ENCODE assay signal across 23 cellular contexts in the genomic region with DNA sequence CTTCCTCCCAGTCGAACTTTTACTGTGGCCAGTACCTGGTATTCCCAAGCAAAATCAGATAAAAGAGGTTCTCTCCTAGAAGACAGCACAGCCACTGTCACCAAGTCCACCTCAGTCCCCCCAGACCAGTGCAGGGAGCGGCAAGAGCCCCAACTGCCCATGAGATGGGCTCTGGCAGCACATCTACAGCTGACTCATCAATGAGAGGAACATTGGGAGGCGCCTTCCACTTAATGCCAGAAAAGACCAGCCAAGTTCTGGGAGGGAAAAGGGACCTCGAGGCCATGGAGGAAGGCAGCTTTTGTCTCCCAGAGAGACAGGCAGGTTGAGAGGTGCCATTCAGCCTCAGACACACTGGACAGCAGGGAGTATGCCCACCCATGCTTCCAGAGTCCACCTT. TPM values are rescaled to one million over a fixed set of nuclear protein-coding genes. Genes with fewer than 3 reads are reported as not detected.
DNase-seq lines count a peak whose midpoint lies in the region; ATAC-seq and TF ChIP-seq lines count a peak whose summit lies in the region.
"Had no signal": no experiment of that assay in that cellular context is flagged by ENCODE, and none has a peak within 500 bp of the region (broad histone marks: within the 10 kb centered on the region; RNA-seq: fewer than 3 reads in every experiment).

No MANE protein-coding gene starts in this region.

- no peak overlapping the region for H3K4me3 ChIP-seq in adipocyte (ENCODE audit: low read length)
- H3K4me3 ChIP-seq in fibroblast of the aortic adventitia (ENCODE audit: low read depth, low read length), result no peak overlapping the region
- H3K4me3 ChIP-seq in esophagus muscularis mucosa, result no peak overlapping the region
- H3K4me3 ChIP-seq: smooth muscle cell, tibial nerve had no signal

- intact Hi-C loops in esophagus muscularis mucosa (cut with DNase I), result no loop called here

- H3K27ac ChIP-seq in esophagus muscularis mucosa (replicated peaks in 1 of 4), result no peak overlapping the region
- H3K27ac ChIP-seq: tibial nerve had no signal

- no peak for TF ChIP-seq POLR2A in esophagus muscularis mucosa (IDR thresholded peaks at IDR 0.05; ENCODE audit: low read depth)

- no peak overlapping the region for H3K4me3 Mint-ChIP-seq in stimulated activated naive CD8-positive, alpha-beta T cell treated with anti-CD3 and anti-CD28 coated beads, Interleukin-15, Interleukin-2, amounts not matched to agents 100 ng/mL and 50 ng/mL, for 24 hours
- H3K4me3 Mint-ChIP-seq: activated CD4-positive, alpha-beta T cell treated with anti-CD3 and anti-CD28 coated beads for 36 hours; brain had no signal

- 81% methylated on average over 4 of the region's 4 CpGs for WGBS in esophagus muscularis mucosa

- peak overlapping the region; percentile 41 for H3K27ac Mint-ChIP-seq in stimulated activated naive CD8-positive, alpha-beta T cell treated with anti-CD3 and anti-CD28 coated beads, Interleukin-15, Interleukin-2, amounts not matched to agents 100 ng/mL and 50 ng/mL, for 24 hours
- H3K27ac Mint-ChIP-seq: activated CD4-positive, alpha-beta T cell treated with anti-CD3 and anti-CD28 coated beads for 36 hours had no signal

- H3K27me3 ChIP-seq in adipocyte (replicated peaks; ENCODE audit: control insufficient read depth, insufficient read depth, low read length), result no peaks in the 10 kb centered on the region
- H3K27me3 ChIP-seq in esophagus muscularis mucosa, result no peaks in the 10 kb centered on the region
- H3K27me3 ChIP-seq: tibial nerve had no signal

- H3K36me3 ChIP-seq in adipocyte (ENCODE audit: control insufficient read depth, insufficient read depth, low read length, severe bottlenecking), result no peaks in the 10 kb centered on the region
- no peaks in the 10 kb centered on the region for H3K36me3 ChIP-seq in esophagus muscularis mucosa
- H3K36me3 ChIP-seq: tibial nerve had no signal

- no peaks in the 10 kb centered on the region for H3K9me3 Mint-ChIP-seq in stimulated activated naive CD8-positive, alpha-beta T cell treated with anti-CD3 and anti-CD28 coated beads, Interleukin-15, Interleukin-2, amounts not matched to agents 100 ng/mL and 50 ng/mL, for 24 hours
- H3K9me3 Mint-ChIP-seq: brain had no signal

- H3K9me3 ChIP-seq in adipocyte (ENCODE audit: control insufficient read depth, low read length), result peaks cover 4% of the 10 kb centered on the region
- H3K9me3 ChIP-seq in esophagus muscularis mucosa, result no peaks in the 10 kb centered on the region
- H3K9me3 ChIP-seq: tibial nerve had no signal

- no peak overlapping the region for H3K9ac ChIP-seq in adipocyte (ENCODE audit: low read length)

- no peak for DNase-seq in stimulated activated naive CD8-positive, alpha-beta T cell treated with anti-CD3 and anti-CD28 coated beads, Interleukin-15, Interleukin-2, amounts not matched to agents 100 U/mL and 50 U/mL, for 24 hours
- DNase-seq in adipocyte (ENCODE audit: low read depth) (peak; percentile 27), fibroblast of the aortic adventitia (ENCODE audit: low read depth) (peak; percentile 26), esophagus muscularis mucosa (ENCODE audit: extremely low spot score) (no peak)
- DNase-seq: ACHN; activated CD4-positive, alpha-beta T cell treated with anti-CD3 and anti-CD28 coated beads for 36 hours; activated T-cell treated with anti-CD3 and anti-CD28 coated beads, Interleukin-2, amount 50 U/mL, for 48 hours; Calu3; DND-41; Karpas-422; NCI-H146; NCI-H446; NCI-H82; stimulated activated CD4-positive, alpha-beta T cell treated with anti-CD3 and anti-CD28 coated beads, Interleukin-1b, Interleukin-23, amount 100 ng/mL, for 48 hours; stimulated activated CD8-positive, alpha-beta memory T cell treated with anti-CD3 and anti-CD28 coated beads, Interleukin-4, amount 100 ng/mL, for 48 hours had no signal

- H3K4me1 ChIP-seq in adipocyte (ENCODE audit: control insufficient read depth, insufficient read depth, low read length) (peaks cover 38% of the 10 kb centered on the region), esophagus muscularis mucosa (peaks cover 18 to 26% (median 21%) of the 10 kb centered on the region in 4 donors)

- no peaks in the 10 kb centered on the region for H3K27me3 Mint-ChIP-seq in stimulated activated naive CD8-positive, alpha-beta T cell treated with anti-CD3 and anti-CD28 coated beads, Interleukin-15, Interleukin-2, amounts not matched to agents 100 ng/mL and 50 ng/mL, for 24 hours
- H3K27me3 Mint-ChIP-seq: activated CD4-positive, alpha-beta T cell treated with anti-CD3 and anti-CD28 coated beads for 36 hours; brain had no signal

- TF ChIP-seq CTCF in fibroblast of the aortic adventitia (IDR thresholded peaks at IDR 0.05; ENCODE audit: insufficient read depth, low read length), result no peak
- TF ChIP-seq CTCF in esophagus muscularis mucosa (IDR thresholded peaks at IDR 0.05), result no peak

- no peak for TF ChIP-seq EP300 in esophagus muscularis mucosa (IDR thresholded peaks at IDR 0.05)

- ATAC-seq in stimulated activated naive CD8-positive, alpha-beta T cell treated with anti-CD3 and anti-CD28 coated beads, Interleukin-15, Interleukin-2, amounts not matched to agents 100 U/mL and 50 U/mL, for 24 hours, result no peak
- ATAC-seq in HG02840 (IDR thresholded peaks at IDR 0.05; ENCODE audit: low FRiP score, unreplicated experiment) (no peak), HG03139 (IDR thresholded peaks at IDR 0.05; ENCODE audit: unreplicated experiment) (no peak)
- ATAC-seq: activated CD4-positive, alpha-beta T cell treated with anti-CD3 and anti-CD28 coated beads for 36 hours; esophagus mucosa; SK-N-SH treated with all-trans-retinoic acid at 6 μM for 48 hours had no signal

- H3K4me1 Mint-ChIP-seq in stimulated activated naive CD8-positive, alpha-beta T cell treated with anti-CD3 and anti-CD28 coated beads, Interleukin-15, Interleukin-2, amounts not matched to agents 100 ng/mL and 50 ng/mL, for 24 hours (ENCODE audit: low read depth), result peaks cover 12% of the 10 kb centered on the region

- H3K36me3 Mint-ChIP-seq in stimulated activated naive CD8-positive, alpha-beta T cell treated with anti-CD3 and anti-CD28 coated beads, Interleukin-15, Interleukin-2, amounts not matched to agents 100 ng/mL and 50 ng/mL, for 24 hours (ENCODE audit: low read depth), result peaks cover 21% of the 10 kb centered on the region
- H3K36me3 Mint-ChIP-seq: brain had no signal

RNA-seq across cellular contexts. Expression of gene POC1A, which starts 28.2 kb away (rescaled TPM):
- total RNA-seq in fibroblast of the aortic adventitia (ENCODE audit: low replicate concordance), result 1.3 and 10.0 TPM in 2 replicates
- total RNA-seq in esophagus muscularis mucosa, result 1 to 10 TPM in 3 of 4 donors, under 1 TPM in 1; 0.71 to 2.1 (median 1.2) TPM

Comparison
In these comparisons a context has a peak if more than half of its experiments do, and no peak if none do; other contexts are left out.
1. DNase-seq: peak in adipocyte (single experiment) and fibroblast of the aortic adventitia (single experiment); none in stimulated activated naive CD8-positive, alpha-beta T cell treated with anti-CD3 and anti-CD28 coated beads, Interleukin-15, Interleukin-2, amounts not matched to agents 100 U/mL and 50 U/mL, for 24 hours (single experiment) and esophagus muscularis mucosa (single experiment).